In the genomic region with DNA sequence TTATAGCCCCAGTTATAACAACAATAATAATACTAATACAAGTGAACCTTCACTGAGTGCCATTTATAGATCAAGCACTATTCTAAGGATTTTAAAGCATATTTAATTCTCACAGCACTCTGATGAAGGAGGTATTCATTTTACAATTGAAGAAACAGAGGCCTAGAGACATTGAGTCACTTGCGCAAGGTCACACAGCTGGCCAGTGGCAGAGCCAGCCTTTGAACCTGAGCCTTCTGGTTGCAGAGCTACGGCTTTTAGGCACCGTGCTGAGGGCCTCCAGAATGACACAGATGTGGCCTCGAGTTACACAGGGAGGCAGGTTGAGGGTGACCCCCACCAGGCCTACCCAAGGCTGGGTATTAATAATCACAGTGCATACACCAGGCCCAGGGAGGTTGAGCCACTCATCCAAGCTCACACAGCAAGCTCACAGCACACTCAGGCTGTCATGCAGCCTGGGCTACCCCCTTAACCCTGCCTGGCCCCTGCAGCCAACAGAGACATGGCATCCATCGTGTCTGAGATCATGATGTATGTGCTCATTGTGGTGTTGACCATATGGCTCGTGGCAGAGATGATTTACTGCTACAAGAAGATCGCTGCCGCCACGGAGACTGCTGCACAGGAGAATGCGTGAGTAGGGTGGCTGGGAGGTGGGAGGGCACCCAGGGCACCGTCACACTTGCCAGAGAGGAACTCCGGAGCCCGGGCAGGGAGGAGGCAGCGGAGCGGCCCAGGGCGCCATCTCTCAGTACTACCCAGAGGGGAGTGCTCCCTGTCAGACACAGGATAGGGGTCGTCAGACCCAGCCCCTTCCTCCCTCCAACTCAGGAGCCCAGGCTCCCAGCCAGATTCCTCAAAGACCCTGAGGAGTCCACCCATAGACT, we compare ENCODE assay signal across 1 cellular context.
TF ChIP-seq lines count a peak whose summit lies in the region.

No MANE protein-coding gene starts in this region.

TF ChIP-seq in HepG2, 621 proteins besides CTCF, POLR2A, EP300 and RAD21 (continued from another document and continues in another):
- TF ChIP-seq, protein P1, sequence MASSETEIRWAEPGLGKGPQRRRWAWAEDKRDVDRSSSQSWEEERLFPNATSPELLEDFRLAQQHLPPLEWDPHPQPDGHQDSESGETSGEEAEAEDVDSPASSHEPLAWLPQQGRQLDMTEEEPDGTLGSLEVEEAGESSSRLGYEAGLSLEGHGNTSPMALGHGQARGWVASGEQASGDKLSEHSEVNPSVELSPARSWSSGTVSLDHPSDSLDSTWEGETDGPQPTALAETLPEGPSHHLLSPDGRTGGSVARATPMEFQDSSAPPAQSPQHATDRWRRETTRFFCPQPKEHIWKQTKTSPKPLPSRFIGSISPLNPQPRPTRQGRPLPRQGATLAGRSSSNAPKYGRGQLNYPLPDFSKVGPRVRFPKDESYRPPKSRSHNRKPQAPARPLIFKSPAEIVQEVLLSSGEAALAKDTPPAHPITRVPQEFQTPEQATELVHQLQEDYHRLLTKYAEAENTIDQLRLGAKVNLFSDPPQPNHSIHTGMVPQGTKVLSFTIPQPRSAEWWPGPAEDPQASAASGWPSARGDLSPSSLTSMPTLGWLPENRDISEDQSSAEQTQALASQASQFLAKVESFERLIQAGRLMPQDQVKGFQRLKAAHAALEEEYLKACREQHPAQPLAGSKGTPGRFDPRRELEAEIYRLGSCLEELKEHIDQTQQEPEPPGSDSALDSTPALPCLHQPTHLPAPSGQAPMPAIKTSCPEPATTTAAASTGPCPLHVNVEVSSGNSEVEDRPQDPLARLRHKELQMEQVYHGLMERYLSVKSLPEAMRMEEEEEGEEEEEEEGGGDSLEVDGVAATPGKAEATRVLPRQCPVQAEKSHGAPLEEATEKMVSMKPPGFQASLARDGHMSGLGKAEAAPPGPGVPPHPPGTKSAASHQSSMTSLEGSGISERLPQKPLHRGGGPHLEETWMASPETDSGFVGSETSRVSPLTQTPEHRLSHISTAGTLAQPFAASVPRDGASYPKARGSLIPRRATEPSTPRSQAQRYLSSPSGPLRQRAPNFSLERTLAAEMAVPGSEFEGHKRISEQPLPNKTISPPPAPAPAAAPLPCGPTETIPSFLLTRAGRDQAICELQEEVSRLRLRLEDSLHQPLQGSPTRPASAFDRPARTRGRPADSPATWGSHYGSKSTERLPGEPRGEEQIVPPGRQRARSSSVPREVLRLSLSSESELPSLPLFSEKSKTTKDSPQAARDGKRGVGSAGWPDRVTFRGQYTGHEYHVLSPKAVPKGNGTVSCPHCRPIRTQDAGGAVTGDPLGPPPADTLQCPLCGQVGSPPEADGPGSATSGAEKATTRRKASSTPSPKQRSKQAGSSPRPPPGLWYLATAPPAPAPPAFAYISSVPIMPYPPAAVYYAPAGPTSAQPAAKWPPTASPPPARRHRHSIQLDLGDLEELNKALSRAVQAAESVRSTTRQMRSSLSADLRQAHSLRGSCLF (CRISPR knock-in tag; IDR thresholded peaks at IDR 0.05; ENCODE audit: borderline replicate concordance) = no peak
- TF ChIP-seq MATR3 (CRISPR knock-in tag; IDR thresholded peaks at IDR 0.05) (no peak), PHF20 (CRISPR knock-in tag; IDR thresholded peaks at IDR 0.05) (no peak), FOXK1 (CRISPR knock-in tag; IDR thresholded peaks at IDR 0.05; ENCODE audit: borderline replicate concordance, low read depth) (no peak), HOXA5 (CRISPR knock-in tag; IDR thresholded peaks at IDR 0.05) (no peak), ZNF484 (CRISPR knock-in tag; IDR thresholded peaks at IDR 0.05; ENCODE audit: borderline replicate concordance, low read depth) (no peak), XRCC5 (optimal IDR thresholded peaks at IDR 0.05; ENCODE audit: low read length) (no peak), ZNF329 (CRISPR knock-in tag; IDR thresholded peaks at IDR 0.05; ENCODE audit: low read depth) (no peak), ZNF44 (CRISPR knock-in tag; IDR thresholded peaks at IDR 0.05) (no peak), TBL1XR1 (IDR thresholded peaks at IDR 0.05; ENCODE audit: borderline replicate concordance, low read length, partially characterized antibody) (no peak), TEAD3 (CRISPR knock-in tag; optimal IDR thresholded peaks at IDR 0.05; ENCODE audit: borderline replicate concordance) (peak; percentile 12), CCAR2 (optimal IDR thresholded peaks at IDR 0.05; ENCODE audit: low read depth, low read length) (no peak), PAWR (CRISPR knock-in tag; IDR thresholded peaks at IDR 0.05; ENCODE audit: borderline replicate concordance) (0 out of 2 replicates have a peak, but pooled peaks have one; percentile 21), ZNF160 (CRISPR knock-in tag; IDR thresholded peaks at IDR 0.05) (no peak), JUNB (CRISPR knock-in tag; IDR thresholded peaks at IDR 0.05; ENCODE audit: borderline replicate concordance) (no peak), MEF2D (CRISPR knock-in tag; IDR thresholded peaks at IDR 0.05) (no peak), ZNF263 (CRISPR knock-in tag; IDR thresholded peaks at IDR 0.05) (peak; percentile 94), TRIM24 (CRISPR knock-in tag; IDR thresholded peaks at IDR 0.05) (no peak), SETDB1 (CRISPR knock-in tag; IDR thresholded peaks at IDR 0.05; ENCODE audit: borderline replicate concordance) (no peak), ZNF713 (CRISPR knock-in tag; IDR thresholded peaks at IDR 0.05) (no peak), HOXA3 (CRISPR knock-in tag; IDR thresholded peaks at IDR 0.05) (no peak), TRIM22 (IDR thresholded peaks at IDR 0.05) (no peak), DPF2 (CRISPR knock-in tag; IDR thresholded peaks at IDR 0.05; ENCODE audit: borderline replicate concordance, low read depth) (no peak), CHCHD3 (CRISPR knock-in tag; IDR thresholded peaks at IDR 0.05) (no peak), SMARCE1 (IDR thresholded peaks at IDR 0.05; ENCODE audit: borderline replicate concordance) (no peak), GTF3A (CRISPR knock-in tag; conservative IDR thresholded peaks at IDR 0.05) (no peak), SMAD1 (CRISPR knock-in tag; IDR thresholded peaks at IDR 0.05; ENCODE audit: borderline replicate concordance, low read depth) (no peak)
- TF ChIP-seq, protein P2, sequence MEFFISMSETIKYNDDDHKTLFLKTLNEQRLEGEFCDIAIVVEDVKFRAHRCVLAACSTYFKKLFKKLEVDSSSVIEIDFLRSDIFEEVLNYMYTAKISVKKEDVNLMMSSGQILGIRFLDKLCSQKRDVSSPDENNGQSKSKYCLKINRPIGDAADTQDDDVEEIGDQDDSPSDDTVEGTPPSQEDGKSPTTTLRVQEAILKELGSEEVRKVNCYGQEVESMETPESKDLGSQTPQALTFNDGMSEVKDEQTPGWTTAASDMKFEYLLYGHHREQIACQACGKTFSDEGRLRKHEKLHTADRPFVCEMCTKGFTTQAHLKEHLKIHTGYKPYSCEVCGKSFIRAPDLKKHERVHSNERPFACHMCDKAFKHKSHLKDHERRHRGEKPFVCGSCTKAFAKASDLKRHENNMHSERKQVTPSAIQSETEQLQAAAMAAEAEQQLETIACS (CRISPR knock-in tag; IDR thresholded peaks at IDR 0.05) = no peak
- TF ChIP-seq, protein P3, sequence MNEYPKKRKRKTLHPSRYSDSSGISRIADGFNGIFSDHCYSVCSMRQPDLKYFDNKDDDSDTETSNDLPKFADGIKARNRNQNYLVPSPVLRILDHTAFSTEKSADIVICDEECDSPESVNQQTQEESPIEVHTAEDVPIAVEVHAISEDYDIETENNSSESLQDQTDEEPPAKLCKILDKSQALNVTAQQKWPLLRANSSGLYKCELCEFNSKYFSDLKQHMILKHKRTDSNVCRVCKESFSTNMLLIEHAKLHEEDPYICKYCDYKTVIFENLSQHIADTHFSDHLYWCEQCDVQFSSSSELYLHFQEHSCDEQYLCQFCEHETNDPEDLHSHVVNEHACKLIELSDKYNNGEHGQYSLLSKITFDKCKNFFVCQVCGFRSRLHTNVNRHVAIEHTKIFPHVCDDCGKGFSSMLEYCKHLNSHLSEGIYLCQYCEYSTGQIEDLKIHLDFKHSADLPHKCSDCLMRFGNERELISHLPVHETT (CRISPR knock-in tag; conservative IDR thresholded peaks at IDR 0.05) = no peak
- TF ChIP-seq, protein P4, sequence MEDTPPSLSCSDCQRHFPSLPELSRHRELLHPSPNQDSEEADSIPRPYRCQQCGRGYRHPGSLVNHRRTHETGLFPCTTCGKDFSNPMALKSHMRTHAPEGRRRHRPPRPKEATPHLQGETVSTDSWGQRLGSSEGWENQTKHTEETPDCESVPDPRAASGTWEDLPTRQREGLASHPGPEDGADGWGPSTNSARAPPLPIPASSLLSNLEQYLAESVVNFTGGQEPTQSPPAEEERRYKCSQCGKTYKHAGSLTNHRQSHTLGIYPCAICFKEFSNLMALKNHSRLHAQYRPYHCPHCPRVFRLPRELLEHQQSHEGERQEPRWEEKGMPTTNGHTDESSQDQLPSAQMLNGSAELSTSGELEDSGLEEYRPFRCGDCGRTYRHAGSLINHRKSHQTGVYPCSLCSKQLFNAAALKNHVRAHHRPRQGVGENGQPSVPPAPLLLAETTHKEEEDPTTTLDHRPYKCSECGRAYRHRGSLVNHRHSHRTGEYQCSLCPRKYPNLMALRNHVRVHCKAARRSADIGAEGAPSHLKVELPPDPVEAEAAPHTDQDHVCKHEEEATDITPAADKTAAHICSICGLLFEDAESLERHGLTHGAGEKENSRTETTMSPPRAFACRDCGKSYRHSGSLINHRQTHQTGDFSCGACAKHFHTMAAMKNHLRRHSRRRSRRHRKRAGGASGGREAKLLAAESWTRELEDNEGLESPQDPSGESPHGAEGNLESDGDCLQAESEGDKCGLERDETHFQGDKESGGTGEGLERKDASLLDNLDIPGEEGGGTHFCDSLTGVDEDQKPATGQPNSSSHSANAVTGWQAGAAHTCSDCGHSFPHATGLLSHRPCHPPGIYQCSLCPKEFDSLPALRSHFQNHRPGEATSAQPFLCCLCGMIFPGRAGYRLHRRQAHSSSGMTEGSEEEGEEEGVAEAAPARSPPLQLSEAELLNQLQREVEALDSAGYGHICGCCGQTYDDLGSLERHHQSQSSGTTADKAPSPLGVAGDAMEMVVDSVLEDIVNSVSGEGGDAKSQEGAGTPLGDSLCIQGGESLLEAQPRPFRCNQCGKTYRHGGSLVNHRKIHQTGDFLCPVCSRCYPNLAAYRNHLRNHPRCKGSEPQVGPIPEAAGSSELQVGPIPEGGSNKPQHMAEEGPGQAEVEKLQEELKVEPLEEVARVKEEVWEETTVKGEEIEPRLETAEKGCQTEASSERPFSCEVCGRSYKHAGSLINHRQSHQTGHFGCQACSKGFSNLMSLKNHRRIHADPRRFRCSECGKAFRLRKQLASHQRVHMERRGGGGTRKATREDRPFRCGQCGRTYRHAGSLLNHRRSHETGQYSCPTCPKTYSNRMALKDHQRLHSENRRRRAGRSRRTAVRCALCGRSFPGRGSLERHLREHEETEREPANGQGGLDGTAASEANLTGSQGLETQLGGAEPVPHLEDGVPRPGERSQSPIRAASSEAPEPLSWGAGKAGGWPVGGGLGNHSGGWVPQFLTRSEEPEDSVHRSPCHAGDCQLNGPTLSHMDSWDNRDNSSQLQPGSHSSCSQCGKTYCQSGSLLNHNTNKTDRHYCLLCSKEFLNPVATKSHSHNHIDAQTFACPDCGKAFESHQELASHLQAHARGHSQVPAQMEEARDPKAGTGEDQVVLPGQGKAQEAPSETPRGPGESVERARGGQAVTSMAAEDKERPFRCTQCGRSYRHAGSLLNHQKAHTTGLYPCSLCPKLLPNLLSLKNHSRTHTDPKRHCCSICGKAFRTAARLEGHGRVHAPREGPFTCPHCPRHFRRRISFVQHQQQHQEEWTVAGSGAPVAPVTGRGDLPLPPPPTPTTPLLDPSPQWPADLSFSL (CRISPR knock-in tag; IDR thresholded peaks at IDR 0.05) = no peak
- TF ChIP-seq, protein P5, sequence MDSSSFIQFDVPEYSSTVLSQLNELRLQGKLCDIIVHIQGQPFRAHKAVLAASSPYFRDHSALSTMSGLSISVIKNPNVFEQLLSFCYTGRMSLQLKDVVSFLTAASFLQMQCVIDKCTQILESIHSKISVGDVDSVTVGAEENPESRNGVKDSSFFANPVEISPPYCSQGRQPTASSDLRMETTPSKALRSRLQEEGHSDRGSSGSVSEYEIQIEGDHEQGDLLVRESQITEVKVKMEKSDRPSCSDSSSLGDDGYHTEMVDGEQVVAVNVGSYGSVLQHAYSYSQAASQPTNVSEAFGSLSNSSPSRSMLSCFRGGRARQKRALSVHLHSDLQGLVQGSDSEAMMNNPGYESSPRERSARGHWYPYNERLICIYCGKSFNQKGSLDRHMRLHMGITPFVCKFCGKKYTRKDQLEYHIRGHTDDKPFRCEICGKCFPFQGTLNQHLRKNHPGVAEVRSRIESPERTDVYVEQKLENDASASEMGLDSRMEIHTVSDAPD (CRISPR knock-in tag; IDR thresholded peaks at IDR 0.05) = 0 out of 2 replicates have a peak, but pooled peaks have one; percentile 42
- TF ChIP-seq, protein P6, sequence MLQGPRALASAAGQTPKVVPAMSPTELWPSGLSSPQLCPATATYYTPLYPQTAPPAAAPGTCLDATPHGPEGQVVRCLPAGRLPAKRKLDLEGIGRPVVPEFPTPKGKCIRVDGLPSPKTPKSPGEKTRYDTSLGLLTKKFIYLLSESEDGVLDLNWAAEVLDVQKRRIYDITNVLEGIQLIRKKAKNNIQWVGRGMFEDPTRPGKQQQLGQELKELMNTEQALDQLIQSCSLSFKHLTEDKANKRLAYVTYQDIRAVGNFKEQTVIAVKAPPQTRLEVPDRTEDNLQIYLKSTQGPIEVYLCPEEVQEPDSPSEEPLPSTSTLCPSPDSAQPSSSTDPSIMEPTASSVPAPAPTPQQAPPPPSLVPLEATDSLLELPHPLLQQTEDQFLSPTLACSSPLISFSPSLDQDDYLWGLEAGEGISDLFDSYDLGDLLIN (CRISPR knock-in tag; IDR thresholded peaks at IDR 0.05; ENCODE audit: borderline replicate concordance) = no peak
- TF ChIP-seq, protein P7, sequence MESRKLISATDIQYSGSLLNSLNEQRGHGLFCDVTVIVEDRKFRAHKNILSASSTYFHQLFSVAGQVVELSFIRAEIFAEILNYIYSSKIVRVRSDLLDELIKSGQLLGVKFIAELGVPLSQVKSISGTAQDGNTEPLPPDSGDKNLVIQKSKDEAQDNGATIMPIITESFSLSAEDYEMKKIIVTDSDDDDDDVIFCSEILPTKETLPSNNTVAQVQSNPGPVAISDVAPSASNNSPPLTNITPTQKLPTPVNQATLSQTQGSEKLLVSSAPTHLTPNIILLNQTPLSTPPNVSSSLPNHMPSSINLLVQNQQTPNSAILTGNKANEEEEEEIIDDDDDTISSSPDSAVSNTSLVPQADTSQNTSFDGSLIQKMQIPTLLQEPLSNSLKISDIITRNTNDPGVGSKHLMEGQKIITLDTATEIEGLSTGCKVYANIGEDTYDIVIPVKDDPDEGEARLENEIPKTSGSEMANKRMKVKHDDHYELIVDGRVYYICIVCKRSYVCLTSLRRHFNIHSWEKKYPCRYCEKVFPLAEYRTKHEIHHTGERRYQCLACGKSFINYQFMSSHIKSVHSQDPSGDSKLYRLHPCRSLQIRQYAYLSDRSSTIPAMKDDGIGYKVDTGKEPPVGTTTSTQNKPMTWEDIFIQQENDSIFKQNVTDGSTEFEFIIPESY (CRISPR knock-in tag; IDR thresholded peaks at IDR 0.05) = peak; percentile 83
